ENCODE assay signal across 8 cellular contexts in genomic region chrX:2691543-2692220, GRCh38. TPM values are rescaled to one million over a fixed set of nuclear protein-coding genes. Genes with fewer than 3 reads are reported as not detected.
DNase-seq lines count a peak whose midpoint lies in the region; ATAC-seq and FAIRE-seq lines count a peak whose summit lies in the region.

No MANE protein-coding gene starts in this region.

- DNase-seq in amniotic epithelial cell (ENCODE audit: low read depth) = peak; percentile 44
- no peak for DNase-seq in stimulated activated effector memory CD8-positive, alpha-beta T cell treated with anti-CD3 and anti-CD28 coated beads, Interleukin-12 subunit alpha, Interleukin-12 subunit beta, amount 100 ng/mL, for 72 hours (ENCODE audit: low spot score in 2 of 2)
- no peak for DNase-seq in cerebellum (ENCODE audit: low spot score)
- no peak for DNase-seq in frontal cortex (ENCODE audit: low spot score in 2 of 2)

- no peak overlapping the region for H3K27ac ChIP-seq in HUES64 (ENCODE audit: low read depth, low read length)

- 1% methylated on average over 38 of the region's 42 CpGs for WGBS in HUES64

- no peaks in the 10 kb centered on the region for H3K9me3 Mint-ChIP-seq in stimulated activated effector memory CD8-positive, alpha-beta T cell treated with anti-CD3 and anti-CD28 coated beads, Interleukin-12 subunit alpha, Interleukin-12 subunit beta, amount 100 ng/mL, for 72 hours

- peaks cover 14% of the 10 kb centered on the region for H3K4me1 ChIP-seq in HUES64 (ENCODE audit: insufficient read depth, low read length)
- H3K4me1 ChIP-seq in iPS-15b (ENCODE audit: control insufficient read depth, insufficient read depth, low read length) = peaks cover 3% of the 10 kb centered on the region

- H3K27ac Mint-ChIP-seq in stimulated activated effector memory CD8-positive, alpha-beta T cell treated with anti-CD3 and anti-CD28 coated beads, Interleukin-12 subunit alpha, Interleukin-12 subunit beta, amount 100 ng/mL, for 72 hours = peak overlapping the region; percentile 98

- H3K9ac ChIP-seq in HUES64 (ENCODE audit: low read depth, low read length) (peak overlapping the region; percentile 55), iPS-15b (ENCODE audit: low read depth, low read length) (no peak overlapping the region)

- H3K4me3 Mint-ChIP-seq in stimulated activated effector memory CD8-positive, alpha-beta T cell treated with anti-CD3 and anti-CD28 coated beads, Interleukin-12 subunit alpha, Interleukin-12 subunit beta, amount 100 ng/mL, for 72 hours = peak overlapping the region; percentile 99

- peaks cover 52% of the 10 kb centered on the region for H3K36me3 Mint-ChIP-seq in stimulated activated effector memory CD8-positive, alpha-beta T cell treated with anti-CD3 and anti-CD28 coated beads, Interleukin-12 subunit alpha, Interleukin-12 subunit beta, amount 100 ng/mL, for 72 hours

- no peaks in the 10 kb centered on the region for H3K36me3 ChIP-seq in HUES64 (ENCODE audit: insufficient read depth, low read length)
- H3K36me3 ChIP-seq in iPS-15b (ENCODE audit: control insufficient read depth, insufficient read depth, low read length) = no peaks in the 10 kb centered on the region

- peaks cover 46% of the 10 kb centered on the region for H3K4me1 Mint-ChIP-seq in stimulated activated effector memory CD8-positive, alpha-beta T cell treated with anti-CD3 and anti-CD28 coated beads, Interleukin-12 subunit alpha, Interleukin-12 subunit beta, amount 100 ng/mL, for 72 hours

- H3K27me3 ChIP-seq in HUES64 (ENCODE audit: insufficient read depth, low read length) = peaks cover 59% of the 10 kb centered on the region
- H3K27me3 ChIP-seq in iPS-15b (ENCODE audit: control insufficient read depth, insufficient read depth, low read length) = peaks cover 52% of the 10 kb centered on the region

- peak overlapping the region; percentile 79 for H3K4me3 ChIP-seq in HUES64 (ENCODE audit: low read length)
- H3K4me3 ChIP-seq in iPS-15b (ENCODE audit: low read depth, low read length) = peak overlapping the region; percentile 67

- H3K9me3 ChIP-seq in HUES64 (ENCODE audit: insufficient read depth, low read depth, low read length) = no peaks in the 10 kb centered on the region
- no peaks in the 10 kb centered on the region for H3K9me3 ChIP-seq in iPS-15b (ENCODE audit: control insufficient read depth, insufficient read depth, low read length)

- no peak for FAIRE-seq in frontal cortex (lab: Jason Lieb, UNC)

- peak; percentile 2 for ATAC-seq in GM18868 (IDR thresholded peaks at IDR 0.05; ENCODE audit: unreplicated experiment)
- peak; percentile 3 for ATAC-seq in stimulated activated effector memory CD8-positive, alpha-beta T cell treated with anti-CD3 and anti-CD28 coated beads, Interleukin-12 subunit alpha, Interleukin-12 subunit beta, amount 100 ng/mL, for 72 hours
- ATAC-seq in HG03378 (IDR thresholded peaks at IDR 0.05; ENCODE audit: unreplicated experiment) = no peak

RNA-seq across cellular contexts. Expression of gene CD99, which starts 0.6 kb away (rescaled TPM):
- polyA plus RNA-seq in HUES64 (2013, experiment 1 of 2) = 43.2 TPM
- polyA plus RNA-seq in HUES64 (2013, experiment 2 of 2) = 67.1 TPM
- total RNA-seq in cerebellum (20.1 TPM), frontal cortex (11.4 TPM)
